ENCODE assay signal across 8 cellular contexts in genomic region chr6:16136536-16137450, GRCh38. TPM values are rescaled to one million over a fixed set of nuclear protein-coding genes. Genes with fewer than 3 reads are reported as not detected.
DNase-seq lines count a peak whose midpoint lies in the region; ATAC-seq, FAIRE-seq and TF ChIP-seq lines count a peak whose summit lies in the region.

No MANE protein-coding gene starts in this region.

- TF ChIP-seq CTCF in MM.1S (IDR thresholded peaks at IDR 0.05; ENCODE audit: low read length): no peak
- no peak for TF ChIP-seq CTCF in keratinocyte (optimal IDR thresholded peaks at IDR 0.05 in 1 of 3, IDR thresholded peaks at IDR 0.05 in 1 of 3, conservative IDR thresholded peaks at IDR 0.05 in 1 of 3; ENCODE audit: extremely low read depth in 1 of 3, insufficient read depth in 2 of 3, low read length in 3 of 3)

- H3K4me3 Mint-ChIP-seq in CD4-positive, alpha-beta memory T cell: peak overlapping the region; percentile 68 to 86 (median 78)
- peak overlapping the region; percentile 72 to 73 for H3K4me3 Mint-ChIP-seq in stimulated activated naive CD8-positive, alpha-beta T cell treated with anti-CD3 and anti-CD28 coated beads, Interleukin-15, amount 100 ng/mL, for 72 hours

- peaks cover 88% of the 10 kb centered on the region for H3K4me1 ChIP-seq in CD4-positive, alpha-beta memory T cell (ENCODE audit: insufficient read depth, low read length)
- H3K4me1 ChIP-seq in MM.1S (ENCODE audit: low read length) (peaks cover 46% of the 10 kb centered on the region), keratinocyte (ENCODE audit: control insufficient read depth, extremely low read depth, insufficient read depth, low read length) (peaks cover 12% of the 10 kb centered on the region)

- peak; percentile 89 to 96 for ATAC-seq in activated naive CD4-positive, alpha-beta T cell treated with anti-CD3 and anti-CD28 coated beads, Interleukin-2, amount 50 U/mL, for 72 hours
- peak; percentile 97 for ATAC-seq in stimulated activated naive CD8-positive, alpha-beta T cell treated with anti-CD3 and anti-CD28 coated beads, Interleukin-15, amount 100 ng/mL, for 72 hours

- H4K20me1 ChIP-seq in MM.1S (ENCODE audit: insufficient read depth, low read length) (peaks cover 37% of the 10 kb centered on the region), keratinocyte (ENCODE audit: control insufficient read depth, extremely low read depth, insufficient read depth, low read length) (peaks cover 2% of the 10 kb centered on the region)

- H3K9ac ChIP-seq in MM.1S (ENCODE audit: low read length) (no peak overlapping the region), keratinocyte (ENCODE audit: control insufficient read depth, extremely low read depth, insufficient read depth, low read length) (no peak overlapping the region)

- H3K27me3 ChIP-seq in CD4-positive, alpha-beta memory T cell (ENCODE audit: insufficient read depth, low read length): no peaks in the 10 kb centered on the region
- H3K27me3 ChIP-seq in MM.1S (replicated peaks; ENCODE audit: insufficient read depth, low read length): no peaks in the 10 kb centered on the region
- H3K27me3 ChIP-seq in keratinocyte (ENCODE audit: control insufficient read depth, extremely low read depth, insufficient read depth, low read length): no peaks in the 10 kb centered on the region

- H2AFZ ChIP-seq in MM.1S (ENCODE audit: low read length): no peak overlapping the region
- H2AFZ ChIP-seq in keratinocyte (ENCODE audit: control insufficient read depth, low read length): no peak overlapping the region

- H3K4me3 ChIP-seq in CD4-positive, alpha-beta memory T cell (ENCODE audit: low read length in 2 of 2): no peak overlapping the region
- H3K4me3 ChIP-seq in MM.1S (ENCODE audit: low read length) (no peak overlapping the region), keratinocyte (ENCODE audit: control insufficient read depth in 2 of 3, extremely low read depth in 1 of 3, insufficient read depth in 2 of 3, low read depth in 1 of 3, low read length in 3 of 3) (no peak overlapping the region)

- H3K9me3 Mint-ChIP-seq in CD4-positive, alpha-beta memory T cell: peaks cover 0 to 1% (median 0%) of the 10 kb centered on the region in 8 donors
- no peaks in the 10 kb centered on the region for H3K9me3 Mint-ChIP-seq in activated naive CD4-positive, alpha-beta T cell treated with anti-CD3 and anti-CD28 coated beads, Interleukin-2, amount 50 U/mL, for 72 hours
- H3K9me3 Mint-ChIP-seq in stimulated activated naive CD8-positive, alpha-beta T cell treated with anti-CD3 and anti-CD28 coated beads, Interleukin-15, amount 100 ng/mL, for 72 hours: no peaks in the 10 kb centered on the region

- no peaks in the 10 kb centered on the region for H3K9me3 ChIP-seq in CD4-positive, alpha-beta memory T cell (ENCODE audit: control insufficient read depth in 1 of 2, low read length in 2 of 2)
- H3K9me3 ChIP-seq in MM.1S (replicated peaks; ENCODE audit: insufficient read depth, low read length) (no peaks in the 10 kb centered on the region), keratinocyte (ENCODE audit: control insufficient read depth, low read depth, low read length) (no peaks in the 10 kb centered on the region)

- H3K9me2 ChIP-seq in MM.1S (replicated peaks; ENCODE audit: insufficient read depth, low read length): no peaks in the 10 kb centered on the region

- POLR2A ChIA-PET in CD4-positive, alpha-beta memory T cell (lab: Charles Lee; ENCODE audit: partially characterized antibody): interaction anchor here (0.6 to 2.9 kb wide), 8 partner anchors 9 to 1501 kb away, joined by 3 to 26 read pairs (median 3); partner anchors contain the start of gene MYLIP

- H3K79me2 ChIP-seq in MM.1S (ENCODE audit: low read length): peaks cover 97% of the 10 kb centered on the region
- H3K79me2 ChIP-seq in keratinocyte (ENCODE audit: control insufficient read depth, insufficient read depth, low read length): no peaks in the 10 kb centered on the region

- dilution Hi-C loops in keratinocyte (cut with MboI; ENCODE audit: extremely low pct_ligation_motif_present, low sequenced_read_pairs): no loop called here

- peak overlapping the region; percentile 76 to 90 (median 86) for H3K27ac Mint-ChIP-seq in CD4-positive, alpha-beta memory T cell
- H3K27ac Mint-ChIP-seq in activated naive CD4-positive, alpha-beta T cell treated with anti-CD3 and anti-CD28 coated beads, Interleukin-2, amount 50 U/mL, for 72 hours: peak overlapping the region; percentile 89 to 99
- H3K27ac Mint-ChIP-seq in stimulated activated naive CD8-positive, alpha-beta T cell treated with anti-CD3 and anti-CD28 coated beads, Interleukin-15, amount 100 ng/mL, for 72 hours: peak overlapping the region; percentile 85 to 89

- H3K27me3 Mint-ChIP-seq in CD4-positive, alpha-beta memory T cell: no peaks in the 10 kb centered on the region
- H3K27me3 Mint-ChIP-seq in stimulated activated naive CD8-positive, alpha-beta T cell treated with anti-CD3 and anti-CD28 coated beads, Interleukin-15, amount 100 ng/mL, for 72 hours: no peaks in the 10 kb centered on the region

- H3K4me2 ChIP-seq in MM.1S (ENCODE audit: low read depth, low read length) (peak overlapping the region; percentile 48), keratinocyte (ENCODE audit: control insufficient read depth, extremely low read depth, insufficient read depth, low read depth, low read length) (peak overlapping the region; percentile 6)

- intact Hi-C loops in CD4-positive, alpha-beta memory T cell (cut with micrococcal nuclease): loop anchor here (1.0 to 10.0 kb wide), 2 partner anchors 7 to 188 kb away; partner anchors contain the start of gene MYLIP

- H3K4me1 Mint-ChIP-seq in CD4-positive, alpha-beta memory T cell: peaks cover 74 to 99% (median 86%) of the 10 kb centered on the region in 4 donors
- peaks cover 88% of the 10 kb centered on the region for H3K4me1 Mint-ChIP-seq in stimulated activated naive CD8-positive, alpha-beta T cell treated with anti-CD3 and anti-CD28 coated beads, Interleukin-15, amount 100 ng/mL, for 72 hours

- no peak for FAIRE-seq in keratinocyte (lab: Jason Lieb, UNC)

- H3K36me3 Mint-ChIP-seq in CD4-positive, alpha-beta memory T cell: peaks cover 36 to 63% of the 10 kb centered on the region in 2 donors
- peaks cover 12 to 18% of the 10 kb centered on the region in 2 donors for H3K36me3 Mint-ChIP-seq in activated naive CD4-positive, alpha-beta T cell treated with anti-CD3 and anti-CD28 coated beads, Interleukin-2, amount 50 U/mL, for 72 hours

- H3F3A ChIP-seq in MM.1S (ENCODE audit: insufficient read depth, low read length): peaks cover 10% of the 10 kb centered on the region

- peak overlapping the region; percentile 40 for H3K27ac ChIP-seq in CD4-positive, alpha-beta memory T cell (ENCODE audit: low read depth, low read length)
- peak overlapping the region; percentile 28; the same call in 1 of the 2 replicates for H3K27ac ChIP-seq in MM.1S (ENCODE audit: low read length)
- no peak overlapping the region for H3K27ac ChIP-seq in keratinocyte (ENCODE audit: control insufficient read depth, insufficient read depth, low read length)

- CTCF ChIA-PET in CD4-positive, alpha-beta memory T cell (lab: Charles Lee; ENCODE audit: partially characterized antibody): interaction anchor here (1.1 to 3.1 kb wide), 4 partner anchors 8 to 445 kb away, joined by 3 to 15 read pairs (median 7); partner anchors contain the start of gene MYLIP

- H3K9me1 ChIP-seq in keratinocyte (ENCODE audit: control insufficient read depth, extremely low read depth, insufficient read depth, low read length): no peaks in the 10 kb centered on the region

- H3K36me3 ChIP-seq in CD4-positive, alpha-beta memory T cell (ENCODE audit: insufficient read depth, low read length): peaks cover 6% of the 10 kb centered on the region
- H3K36me3 ChIP-seq in MM.1S (replicated peaks; ENCODE audit: insufficient read depth, low read length): peaks cover 16% of the 10 kb centered on the region
- no peaks in the 10 kb centered on the region for H3K36me3 ChIP-seq in keratinocyte (ENCODE audit: control insufficient read depth in 2 of 2, extremely low read depth in 1 of 2, insufficient read depth in 2 of 2, low read length in 2 of 2)

- DNase-seq in CD4-positive, alpha-beta memory T cell: peak; percentile 41 to 86 (median 52)
- DNase-seq in MM.1S: no peak
- DNase-seq in activated naive CD4-positive, alpha-beta T cell treated with anti-CD3 and anti-CD28 coated beads, Interleukin-2, amount 50 U/mL, for 72 hours (ENCODE audit: low spot score in 2 of 2): peak in 1 of 2 donors; percentile 38
- DNase-seq in keratinocyte (ENCODE audit: low read depth, low spot score): no peak
- peak; percentile 24 to 60 for DNase-seq in stimulated activated naive CD8-positive, alpha-beta T cell treated with anti-CD3 and anti-CD28 coated beads, Interleukin-15, amount 100 ng/mL, for 72 hours
- DNase-seq in NOMO-1 (lab: John Stamatoyannopoulos, UW; ENCODE audit: unreplicated experiment in 2 of 2): no peak
- DNase-seq in NCI-H2171 (lab: John Stamatoyannopoulos, UW): no peak
- DNase-seq in nucleus accumbens (lab: John Stamatoyannopoulos, UW): no peak

RNA-seq across cellular contexts. Expression of gene MYLIP, which starts 7.9 kb away (rescaled TPM):
- 10 to 100 TPM; 17.5 to 19.9 TPM for total RNA-seq in CD4-positive, alpha-beta memory T cell
- 10 to 100 TPM; 71.9 to 88.8 TPM for polyA plus RNA-seq in CD4-positive, alpha-beta memory T cell
- total RNA-seq in activated naive CD4-positive, alpha-beta T cell treated with anti-CD3 and anti-CD28 coated beads, Interleukin-2, amount 50 U/mL, for 72 hours: 10 to 100 TPM in 1 of 2 donors, 1 to 10 TPM in 1; 5.4 to 10.9 TPM
- 4.2 to 6.4 TPM (median 5.8 TPM) in 3 replicates for polyA plus RNA-seq in keratinocyte
- 3.3 TPM for polyA plus RNA-seq in keratinocyte (2011; ENCODE audit: low read depth)
- polyA plus RNA-seq in keratinocyte (2011; cell fraction: cytosol; rRNA removed): 2.4 and 3.4 TPM in 2 replicates
- polyA plus RNA-seq in keratinocyte (2011; cell fraction: nucleus; rRNA removed): 6.8 and 7.3 TPM in 2 replicates
- 2.4 and 3.1 TPM in 2 replicates for polyA plus RNA-seq in keratinocyte (2012; ENCODE audit: low replicate concordance)
- 1.3 to 10.8 TPM (median 10.5 TPM) in 3 replicates for polyA minus RNA-seq in keratinocyte
- polyA minus RNA-seq in keratinocyte (2011; cell fraction: cytosol; rRNA and poly(A)+ RNA removed): 4.8 TPM
- polyA minus RNA-seq in keratinocyte (2011; cell fraction: nucleus; rRNA and poly(A)+ RNA removed): 3.2 and 6.2 TPM in 2 replicates

Comparison
In these comparisons a context has a peak if more than half of its experiments do, and no peak if none do; other contexts are left out.
1. DNase-seq: peak in CD4-positive, alpha-beta memory T cell (5 of 5) and stimulated activated naive CD8-positive, alpha-beta T cell treated with anti-CD3 and anti-CD28 coated beads, Interleukin-15, amount 100 ng/mL, for 72 hours (2 of 2); none in MM.1S (single experiment), keratinocyte (single experiment), NOMO-1 (0 of 2), NCI-H2171 (single experiment) and nucleus accumbens (0 of 56).
2. Peak in every context shown above with its lines, with median percentiles within 50 percentile points of each other: H3K27ac Mint-ChIP-seq.